In genomic region chr11:125954123-125954944, GRCh38 we compare ENCODE assay signal across 20 cellular contexts. TPM values are rescaled to one million over a fixed set of nuclear protein-coding genes. Genes with fewer than 3 reads are reported as not detected.
DNase-seq lines count a peak whose midpoint lies in the region; ATAC-seq and TF ChIP-seq lines count a peak whose summit lies in the region.
"Had no signal": no experiment of that assay in that cellular context is flagged by ENCODE, and none has a peak within 500 bp of the region (broad histone marks: within the 10 kb centered on the region; RNA-seq: fewer than 3 reads in every experiment).

No MANE protein-coding gene starts in this region.

- no peaks in the 10 kb centered on the region for H3K4me1 ChIP-seq in CD8-positive, alpha-beta T cell (ENCODE audit: insufficient read depth, low read length)
- H3K4me1 ChIP-seq: A549 had no signal

- H3K27ac Mint-ChIP-seq in activated CD8-positive, alpha-beta memory T cell treated with anti-CD3 and anti-CD28 coated beads, Interleukin-2, amount 10 ng/mL, durations not matched to agents 7 days and 5 days = no peak overlapping the region
- H3K27ac Mint-ChIP-seq in nephron progenitor cell = peak overlapping the region; percentile 31
- H3K27ac Mint-ChIP-seq in CD8-positive, alpha-beta T cell = no peak overlapping the region
- H3K27ac Mint-ChIP-seq: CD4-positive, alpha-beta T cell had no signal

- peak; percentile 15 for DNase-seq in activated CD8-positive, alpha-beta memory T cell treated with anti-CD3 and anti-CD28 coated beads, Interleukin-2, amount 10 ng/mL, durations not matched to agents 7 days and 5 days
- DNase-seq in activated CD8-positive, alpha-beta memory T cell treated with anti-CD3 and anti-CD28 coated beads, Interleukin-2, amount 50 U/mL, for 48 hours = no peak
- DNase-seq in nephron progenitor cell (no peak), superior temporal gyrus (ENCODE audit: extremely low spot score) (no peak)
- no peak for DNase-seq in CD8-positive, alpha-beta T cell
- DNase-seq: AML-193; CD4-positive, alpha-beta T cell; DMS153; DMS79; GDM1; GM23248; HCEC 1CT had no signal

- peaks cover 5% of the 10 kb centered on the region for H3K4me1 Mint-ChIP-seq in activated CD8-positive, alpha-beta memory T cell treated with anti-CD3 and anti-CD28 coated beads, Interleukin-2, amount 10 ng/mL, durations not matched to agents 7 days and 5 days
- H3K4me1 Mint-ChIP-seq in nephron progenitor cell = peaks cover 13% of the 10 kb centered on the region
- H3K4me1 Mint-ChIP-seq in CD8-positive, alpha-beta T cell (ENCODE audit: low read depth) = peaks cover 4% of the 10 kb centered on the region

- CTCF ChIA-PET in activated CD8-positive, alpha-beta memory T cell treated with anti-CD3 and anti-CD28 coated beads, Interleukin-2, amount 10 ng/mL, durations not matched to agents 7 days and 5 days (lab: Charles Lee) = no interaction called here
- CTCF ChIA-PET in CD8-positive, alpha-beta T cell (lab: Charles Lee) = interaction anchor here (1.7 kb wide), 1 partner anchor 12 kb away, joined by 5 read pairs; no protein-coding TSS in a partner anchor

- no peaks in the 10 kb centered on the region for H3K27me3 Mint-ChIP-seq in activated CD8-positive, alpha-beta memory T cell treated with anti-CD3 and anti-CD28 coated beads, Interleukin-2, amount 10 ng/mL, durations not matched to agents 7 days and 5 days
- peaks cover 2% of the 10 kb centered on the region for H3K27me3 Mint-ChIP-seq in nephron progenitor cell (ENCODE audit: low read depth, poor library complexity)
- peaks cover 5% of the 10 kb centered on the region for H3K27me3 Mint-ChIP-seq in CD8-positive, alpha-beta T cell (ENCODE audit: low read depth)
- H3K27me3 Mint-ChIP-seq: CD4-positive, alpha-beta T cell had no signal

- no peaks in the 10 kb centered on the region for H3K36me3 ChIP-seq in CD8-positive, alpha-beta T cell (ENCODE audit: insufficient read depth, low read length)

- POLR2A ChIA-PET in CD8-positive, alpha-beta T cell (lab: Charles Lee) = no interaction called here

- no peak for TF ChIP-seq CTCF in nephron progenitor cell (IDR thresholded peaks at IDR 0.05)
- no peak for TF ChIP-seq CTCF in CD8-positive, alpha-beta T cell (IDR thresholded peaks at IDR 0.05)

- no peak for ATAC-seq in activated CD8-positive, alpha-beta memory T cell treated with anti-CD3 and anti-CD28 coated beads, Interleukin-2, amount 10 ng/mL, durations not matched to agents 7 days and 5 days
- no peak for ATAC-seq in CD8-positive, alpha-beta T cell
- no peak for ATAC-seq in HG03342 (IDR thresholded peaks at IDR 0.05; ENCODE audit: unreplicated experiment)
- ATAC-seq: A549, HepG2 had no signal

- peak overlapping the region; percentile 63 for H3K27ac ChIP-seq in angular gyrus (ENCODE audit: low read depth, low read length)
- no peak overlapping the region for H3K27ac ChIP-seq in CD8-positive, alpha-beta T cell (ENCODE audit: low read depth, low read length)
- H3K27ac ChIP-seq: 22Rv1, A549, GM23248 had no signal

- H3K4me3 ChIP-seq in CD8-positive, alpha-beta T cell (ENCODE audit: low read depth, low read length) = no peak overlapping the region
- H3K4me3 ChIP-seq: A549, GM23248 had no signal

- H3K36me3 Mint-ChIP-seq in activated CD8-positive, alpha-beta memory T cell treated with anti-CD3 and anti-CD28 coated beads, Interleukin-2, amount 10 ng/mL, durations not matched to agents 7 days and 5 days = no peaks in the 10 kb centered on the region
- H3K36me3 Mint-ChIP-seq in nephron progenitor cell (ENCODE audit: low read depth) = peaks cover 28% of the 10 kb centered on the region
- no peaks in the 10 kb centered on the region for H3K36me3 Mint-ChIP-seq in CD8-positive, alpha-beta T cell
- H3K36me3 Mint-ChIP-seq: IgD-negative memory B cell had no signal

- H3K9me3 ChIP-seq in CD8-positive, alpha-beta T cell (ENCODE audit: low read length) = no peaks in the 10 kb centered on the region
- H3K9me3 ChIP-seq: A549 had no signal

- intact Hi-C loops in CD8-positive, alpha-beta T cell (cut with DNase I, micrococcal nuclease) = no loop called here

- no peaks in the 10 kb centered on the region for H3K9me3 Mint-ChIP-seq in activated CD8-positive, alpha-beta memory T cell treated with anti-CD3 and anti-CD28 coated beads, Interleukin-2, amount 10 ng/mL, durations not matched to agents 7 days and 5 days (ENCODE audit: low read depth)
- no peaks in the 10 kb centered on the region for H3K9me3 Mint-ChIP-seq in nephron progenitor cell
- H3K9me3 Mint-ChIP-seq in CD8-positive, alpha-beta T cell = no peaks in the 10 kb centered on the region
- H3K9me3 Mint-ChIP-seq: CD4-positive, alpha-beta T cell; IgD-negative memory B cell had no signal

- H3K4me3 Mint-ChIP-seq in activated CD8-positive, alpha-beta memory T cell treated with anti-CD3 and anti-CD28 coated beads, Interleukin-2, amount 10 ng/mL, durations not matched to agents 7 days and 5 days = no peak overlapping the region
- no peak overlapping the region for H3K4me3 Mint-ChIP-seq in nephron progenitor cell
- no peak overlapping the region for H3K4me3 Mint-ChIP-seq in CD8-positive, alpha-beta T cell
- H3K4me3 Mint-ChIP-seq: CD4-positive, alpha-beta T cell; IgD-negative memory B cell had no signal

- no peaks in the 10 kb centered on the region for H3K27me3 ChIP-seq in CD8-positive, alpha-beta T cell (ENCODE audit: insufficient read depth, low read length)

RNA-seq across cellular contexts. Expression of gene VSIG10L2, which starts 8.5 kb away (rescaled TPM):
- not detected for total RNA-seq in activated CD8-positive, alpha-beta memory T cell treated with anti-CD3 and anti-CD28 coated beads, Interleukin-2, amount 10 ng/mL, durations not matched to agents 7 days and 5 days
- total RNA-seq in CD8-positive, alpha-beta T cell = not detected
- total RNA-seq: CD4-positive, alpha-beta T cell; Daoy; GM23248; H4; HepG2 had no signal

RNA-seq across cellular contexts. Expression of gene DDX25, which starts 50.0 kb away (rescaled TPM):
- total RNA-seq in activated CD8-positive, alpha-beta memory T cell treated with anti-CD3 and anti-CD28 coated beads, Interleukin-2, amount 10 ng/mL, durations not matched to agents 7 days and 5 days = under 1 TPM in 1 of 2 experiments, not detected in 1; 0.50 TPM
- total RNA-seq in CD8-positive, alpha-beta T cell = under 1 TPM in 1 of 2 experiments, not detected in 1; 0.31 TPM
- total RNA-seq: CD4-positive, alpha-beta T cell; GM23248; H4 had no signal

RNA-seq across cellular contexts. Expression of gene PUS3, which starts 51.3 kb away (rescaled TPM):
- total RNA-seq in activated CD8-positive, alpha-beta memory T cell treated with anti-CD3 and anti-CD28 coated beads, Interleukin-2, amount 10 ng/mL, durations not matched to agents 7 days and 5 days = 10 to 100 TPM; 11.0 to 13.1 TPM
- total RNA-seq in CD8-positive, alpha-beta T cell = 1 to 10 TPM; 4.5 to 5.2 TPM
